In the genomic region with DNA sequence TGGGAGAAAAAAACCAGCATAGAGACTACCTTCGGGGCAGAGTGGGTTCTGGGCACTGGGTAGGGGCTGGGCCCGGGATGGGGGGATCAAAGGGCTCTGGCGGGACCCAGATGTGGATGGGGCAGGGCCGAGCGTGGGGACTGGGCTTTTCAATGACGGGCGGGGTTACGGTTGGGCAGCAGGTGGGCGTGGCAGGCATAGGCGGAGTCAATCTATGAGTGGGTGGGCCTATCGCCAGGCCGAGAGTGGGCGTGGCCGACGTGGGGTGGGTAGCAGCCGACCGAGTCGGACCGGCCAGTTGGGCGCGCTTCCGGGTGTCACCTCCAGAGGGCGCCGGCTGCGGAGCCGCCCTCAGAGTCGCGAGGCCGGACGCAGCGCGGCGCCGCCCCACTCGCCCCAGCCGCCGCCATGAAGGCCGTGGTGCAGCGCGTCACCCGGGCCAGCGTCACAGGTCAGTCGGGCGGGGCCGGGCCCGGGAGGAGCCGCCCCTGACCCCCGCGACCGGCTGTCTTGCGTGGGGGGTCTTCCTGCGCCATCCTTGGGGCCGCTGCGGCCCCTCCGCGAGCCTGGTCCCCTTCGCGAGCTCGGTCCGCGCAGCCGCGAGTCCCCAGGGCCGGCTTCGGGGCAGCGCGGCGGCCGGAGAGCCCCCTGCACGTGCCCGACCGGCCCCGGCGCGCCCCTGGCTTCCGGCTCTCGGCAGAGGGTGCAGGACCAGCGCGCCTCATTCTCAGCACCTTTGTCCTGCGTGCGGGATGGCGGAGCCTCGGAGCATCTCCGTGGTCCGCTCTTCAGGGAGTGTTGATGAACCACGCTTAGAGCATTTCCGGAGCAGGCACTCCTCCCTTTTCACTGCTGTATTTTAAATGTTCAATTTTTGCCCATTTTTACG, we compare ENCODE assay signal across 8 cellular contexts. TPM values are rescaled to one million over a fixed set of nuclear protein-coding genes. Genes with fewer than 3 reads are reported as not detected.
DNase-seq lines count a peak whose midpoint lies in the region; ATAC-seq and TF ChIP-seq lines count a peak whose summit lies in the region.

A gene with protein sequence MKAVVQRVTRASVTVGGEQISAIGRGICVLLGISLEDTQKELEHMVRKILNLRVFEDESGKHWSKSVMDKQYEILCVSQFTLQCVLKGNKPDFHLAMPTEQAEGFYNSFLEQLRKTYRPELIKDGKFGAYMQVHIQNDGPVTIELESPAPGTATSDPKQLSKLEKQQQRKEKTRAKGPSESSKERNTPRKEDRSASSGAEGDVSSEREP (plus strand): TSS at position 390 of the 889 bp plus-strand sequence. CDS start 19 bp downstream, at position 409.

- POLR2A ChIA-PET in GM10248 (lab: Yijun Ruan, JAX): no interaction called here
- POLR2A ChIA-PET in SK-N-SH (lab: Yijun Ruan, JAX): interaction anchor here (0.6 to 1.9 kb wide), 4 partner anchors 66 to 622 kb away, joined by 3 to 8 read pairs (median 3); a partner anchor contains a TSS

- no peak for TF ChIP-seq RAD21 in SK-N-SH (IDR thresholded peaks at IDR 0.05; ENCODE audit: low read length)

- TF ChIP-seq CTCF in GM10248 (IDR thresholded peaks at IDR 0.05; ENCODE audit: control extremely low read depth, extremely low read depth, low read depth, missing control alignments) (peak; percentile 66), HFF-Myc (IDR thresholded peaks at IDR 0.05; ENCODE audit: low read depth, low read length, missing control alignments) (peak; percentile 53), SK-N-SH (IDR thresholded peaks at IDR 0.05) (peak; percentile 71), omental fat pad (IDR thresholded peaks at IDR 0.05) (no peak)

- H3K4me3 ChIP-seq in HFF-Myc (replicated peaks; ENCODE audit: low read depth, low read length): peak within 1 kb of the TSS; percentile 85
- H3K4me3 ChIP-seq in SK-N-SH (ENCODE audit: low read depth in 2 of 2, low read length in 1 of 2): peak within 1 kb of the TSS; percentile 82 to 86

- 2% methylated on average over 7 of the region's 88 CpGs for WGBS in SK-N-SH (ENCODE audit: low lambda C conversion rate)

- H4K20me1 ChIP-seq in SK-N-SH (ENCODE audit: insufficient read depth): no peaks in the 10 kb centered on the region

- H3F3A ChIP-seq in SK-N-SH (replicated peaks; ENCODE audit: insufficient read depth): peaks cover 4% of the 10 kb centered on the region

- H3K36me3 ChIP-seq in SK-N-SH (replicated peaks in 1 of 2; ENCODE audit: control insufficient read depth in 1 of 2, insufficient read depth in 2 of 2, low read length in 1 of 2): no peaks in the 10 kb centered on the region

- no peaks in the 10 kb centered on the region for H3K9me3 ChIP-seq in SK-N-SH

- peak within 1 kb of the TSS; percentile 82 for H2AFZ ChIP-seq in SK-N-SH (ENCODE audit: low read depth)

- no peak for TF ChIP-seq EP300 in SK-N-SH (IDR thresholded peaks at IDR 0.05; ENCODE audit: borderline replicate concordance in 1 of 2, low read depth in 1 of 2, low read length in 1 of 2)

- CTCF ChIA-PET in GM10248 (lab: Yijun Ruan, JAX) (interaction anchor here (1.0 to 1.9 kb wide), 5 partner anchors 11 to 171 kb away, joined by 3 to 10 read pairs (median 3); no protein-coding TSS in a partner anchor), SK-N-SH (lab: Yijun Ruan, JAX) (interaction anchor here (0.7 to 1.8 kb wide), 4 partner anchors 8 to 206 kb away, joined by 4 to 6 read pairs (median 4); a partner anchor contains a TSS)

- H3K9ac ChIP-seq in SK-N-SH: peak within 1 kb of the TSS; percentile 84

- peak within 1 kb of the TSS; percentile 80 for H3K4me2 ChIP-seq in SK-N-SH

- no peaks in the 10 kb centered on the region for H3K9me2 ChIP-seq in SK-N-SH

- peaks cover 40% of the 10 kb centered on the region for H3K79me2 ChIP-seq in SK-N-SH (ENCODE audit: insufficient read depth)

- peak; percentile 98 for ATAC-seq in omental fat pad (ENCODE audit: low FRiP score)

- H3K4me1 ChIP-seq in SK-N-SH (ENCODE audit: control insufficient read depth in 1 of 2, insufficient read depth in 2 of 2, low read depth in 1 of 2, low read length in 1 of 2): no peaks in the 10 kb centered on the region; a peak in 3 of 4 replicates

- H3K27me3 ChIP-seq in SK-N-SH (ENCODE audit: insufficient read depth): no peaks in the 10 kb centered on the region

- DNase-seq in GM10248 (ENCODE audit: extremely low spot score) (peak; percentile 95), HFF-Myc (ENCODE audit: extremely low read depth, low read depth) (peak; percentile 68), MV-4-11 (lab: John Stamatoyannopoulos, UW) (peak; percentile 74), SK-N-SH (peak; percentile 96), globus pallidus (ENCODE audit: low spot score) (peak; percentile 90), omental fat pad (ENCODE audit: low spot score) (peak; percentile 94)
- peak; percentile 81 for DNase-seq in activated naive CD4-positive, alpha-beta T cell treated with anti-CD3 and anti-CD28 coated beads, Interleukin-2, amount 50 U/mL, for 16 hours

- H3K27ac ChIP-seq in SK-N-SH (ENCODE audit: low read depth in 2 of 2, low read length in 1 of 2): peak within 1 kb of the TSS; percentile 37 to 84
- H3K27ac ChIP-seq in temporal lobe (ENCODE audit: low read depth, low read length): peak within 1 kb of the TSS; percentile 46

TF ChIP-seq in SK-N-SH, 30 proteins besides CTCF, POLR2A, EP300 and RAD21:
- TF ChIP-seq GABPA (IDR thresholded peaks at IDR 0.05; ENCODE audit: low read depth) (peak; percentile 76), MXI1 (IDR thresholded peaks at IDR 0.05; ENCODE audit: low read depth, low read length) (peak; percentile 30; the same call in 1 of the 2 replicates), TAF1 (IDR thresholded peaks at IDR 0.05; ENCODE audit: borderline replicate concordance, low read depth, low read length) (peak; percentile 58; the same call in 1 of the 2 replicates), JUND (IDR thresholded peaks at IDR 0.05) (no peak), POLR2AphosphoS5 (IDR thresholded peaks at IDR 0.05; ENCODE audit: low read depth, low read length) (peak; percentile 60), FOXM1 (IDR thresholded peaks at IDR 0.05; ENCODE audit: low read depth) (no peak), CHD2 (IDR thresholded peaks at IDR 0.05; ENCODE audit: low read length, partially characterized antibody) (peak; percentile 67), GATA2 (CRISPR knock-in tag; IDR thresholded peaks at IDR 0.05) (no peak), YY1 (IDR thresholded peaks at IDR 0.05; ENCODE audit: low read depth) (peak; percentile 71; the same call in 1 of the 2 replicates)
- TF ChIP-seq, protein P1, sequence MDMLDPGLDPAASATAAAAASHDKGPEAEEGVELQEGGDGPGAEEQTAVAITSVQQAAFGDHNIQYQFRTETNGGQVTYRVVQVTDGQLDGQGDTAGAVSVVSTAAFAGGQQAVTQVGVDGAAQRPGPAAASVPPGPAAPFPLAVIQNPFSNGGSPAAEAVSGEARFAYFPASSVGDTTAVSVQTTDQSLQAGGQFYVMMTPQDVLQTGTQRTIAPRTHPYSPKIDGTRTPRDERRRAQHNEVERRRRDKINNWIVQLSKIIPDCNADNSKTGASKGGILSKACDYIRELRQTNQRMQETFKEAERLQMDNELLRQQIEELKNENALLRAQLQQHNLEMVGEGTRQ (IDR thresholded peaks at IDR 0.05; ENCODE audit: borderline replicate concordance, low read depth, low read length): no peak
- TF ChIP-seq, protein P2, sequence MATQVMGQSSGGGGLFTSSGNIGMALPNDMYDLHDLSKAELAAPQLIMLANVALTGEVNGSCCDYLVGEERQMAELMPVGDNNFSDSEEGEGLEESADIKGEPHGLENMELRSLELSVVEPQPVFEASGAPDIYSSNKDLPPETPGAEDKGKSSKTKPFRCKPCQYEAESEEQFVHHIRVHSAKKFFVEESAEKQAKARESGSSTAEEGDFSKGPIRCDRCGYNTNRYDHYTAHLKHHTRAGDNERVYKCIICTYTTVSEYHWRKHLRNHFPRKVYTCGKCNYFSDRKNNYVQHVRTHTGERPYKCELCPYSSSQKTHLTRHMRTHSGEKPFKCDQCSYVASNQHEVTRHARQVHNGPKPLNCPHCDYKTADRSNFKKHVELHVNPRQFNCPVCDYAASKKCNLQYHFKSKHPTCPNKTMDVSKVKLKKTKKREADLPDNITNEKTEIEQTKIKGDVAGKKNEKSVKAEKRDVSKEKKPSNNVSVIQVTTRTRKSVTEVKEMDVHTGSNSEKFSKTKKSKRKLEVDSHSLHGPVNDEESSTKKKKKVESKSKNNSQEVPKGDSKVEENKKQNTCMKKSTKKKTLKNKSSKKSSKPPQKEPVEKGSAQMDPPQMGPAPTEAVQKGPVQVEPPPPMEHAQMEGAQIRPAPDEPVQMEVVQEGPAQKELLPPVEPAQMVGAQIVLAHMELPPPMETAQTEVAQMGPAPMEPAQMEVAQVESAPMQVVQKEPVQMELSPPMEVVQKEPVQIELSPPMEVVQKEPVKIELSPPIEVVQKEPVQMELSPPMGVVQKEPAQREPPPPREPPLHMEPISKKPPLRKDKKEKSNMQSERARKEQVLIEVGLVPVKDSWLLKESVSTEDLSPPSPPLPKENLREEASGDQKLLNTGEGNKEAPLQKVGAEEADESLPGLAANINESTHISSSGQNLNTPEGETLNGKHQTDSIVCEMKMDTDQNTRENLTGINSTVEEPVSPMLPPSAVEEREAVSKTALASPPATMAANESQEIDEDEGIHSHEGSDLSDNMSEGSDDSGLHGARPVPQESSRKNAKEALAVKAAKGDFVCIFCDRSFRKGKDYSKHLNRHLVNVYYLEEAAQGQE (IDR thresholded peaks at IDR 0.05; ENCODE audit: low read depth, low read length): no peak
- TF ChIP-seq, protein P3, sequence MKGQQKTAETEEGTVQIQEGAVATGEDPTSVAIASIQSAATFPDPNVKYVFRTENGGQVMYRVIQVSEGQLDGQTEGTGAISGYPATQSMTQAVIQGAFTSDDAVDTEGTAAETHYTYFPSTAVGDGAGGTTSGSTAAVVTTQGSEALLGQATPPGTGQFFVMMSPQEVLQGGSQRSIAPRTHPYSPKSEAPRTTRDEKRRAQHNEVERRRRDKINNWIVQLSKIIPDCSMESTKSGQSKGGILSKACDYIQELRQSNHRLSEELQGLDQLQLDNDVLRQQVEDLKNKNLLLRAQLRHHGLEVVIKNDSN (IDR thresholded peaks at IDR 0.05; ENCODE audit: borderline replicate concordance, low read depth): no peak
- TF ChIP-seq, protein P4, sequence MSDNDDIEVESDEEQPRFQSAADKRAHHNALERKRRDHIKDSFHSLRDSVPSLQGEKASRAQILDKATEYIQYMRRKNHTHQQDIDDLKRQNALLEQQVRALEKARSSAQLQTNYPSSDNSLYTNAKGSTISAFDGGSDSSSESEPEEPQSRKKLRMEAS (IDR thresholded peaks at IDR 0.05; ENCODE audit: low read depth): peak; percentile 29

RNA-seq across cellular contexts. Expression of the gene that starts here (rescaled TPM):
- polyA plus RNA-seq in SK-N-SH (2012; rRNA removed): 73.6 and 81.1 TPM in 2 replicates
- 91.2 and 93.9 TPM in 2 replicates for polyA plus RNA-seq in SK-N-SH (2012; cell fraction: cytosol; rRNA removed)
- 25.1 and 27.8 TPM in 2 replicates for polyA plus RNA-seq in SK-N-SH (2012; cell fraction: nucleus; rRNA removed)
- total RNA-seq in omental fat pad (10 to 100 TPM; 20.6 to 35.7 (median 26.7) TPM), temporal lobe (71.1 TPM)

Comparison
In these comparisons a context has a peak if more than half of its experiments do, and no peak if none do; other contexts are left out.
1. Peak in every context shown above with its lines: DNase-seq, ATAC-seq, H3K4me3 ChIP-seq and H3K27ac ChIP-seq.
2. CTCF ChIP-seq: peak in GM10248 (single experiment), HFF-Myc (single experiment) and SK-N-SH (single experiment); none in omental fat pad (0 of 3).